ENCODE assay signal across 10 cellular contexts in genomic region chr7:151728286-151728660, GRCh38.
DNase-seq lines count a peak whose midpoint lies in the region; ATAC-seq and TF ChIP-seq lines count a peak whose summit lies in the region.
"Had no signal": no experiment of that assay in that cellular context is flagged by ENCODE, and none has a peak within 500 bp of the region (broad histone marks: within the 10 kb centered on the region; RNA-seq: fewer than 3 reads in every experiment).

No MANE protein-coding gene starts in this region.

- H3K9me3 Mint-ChIP-seq in stimulated activated naive CD8-positive, alpha-beta T cell treated with anti-CD3 and anti-CD28 coated beads, Interleukin-15, Interleukin-2, amounts not matched to agents 100 ng/mL and 50 ng/mL, for 24 hours = no peaks in the 10 kb centered on the region
- H3K9me3 Mint-ChIP-seq in brain (no peaks in the 10 kb centered on the region), nephron progenitor cell (no peaks in the 10 kb centered on the region)
- H3K9me3 Mint-ChIP-seq in T-helper 2 cell treated with Interferon-gamma antibody and Interleukin-4, amounts not matched to agents 5 μg/mL and 100 μg/mL, for 36 hours = no peaks in the 10 kb centered on the region
- no peaks in the 10 kb centered on the region for H3K9me3 Mint-ChIP-seq in effector memory CD8-positive, alpha-beta T cell

- no peak for DNase-seq in stimulated activated naive CD8-positive, alpha-beta T cell treated with anti-CD3 and anti-CD28 coated beads, Interleukin-15, Interleukin-2, amounts not matched to agents 100 U/mL and 50 U/mL, for 24 hours
- no peak for DNase-seq in nephron progenitor cell
- no peak for DNase-seq in T-helper 2 cell treated with Interferon-gamma antibody and Interleukin-4, amounts not matched to agents 5 μg/mL and 100 μg/mL, for 36 hours (ENCODE audit: low spot score)
- no peak for DNase-seq in effector memory CD8-positive, alpha-beta T cell
- DNase-seq in NCI-H1105 treated with DMSO at 0.1 percent for 48 hours (lab: John Stamatoyannopoulos, UW) = no peak
- no peak for DNase-seq in NCI-H1694 treated with DMSO at 0.1 percent for 48 hours (lab: John Stamatoyannopoulos, UW)
- DNase-seq: cortex of kidney, NCI-H2171 had no signal

- H3K36me3 Mint-ChIP-seq in stimulated activated naive CD8-positive, alpha-beta T cell treated with anti-CD3 and anti-CD28 coated beads, Interleukin-15, Interleukin-2, amounts not matched to agents 100 ng/mL and 50 ng/mL, for 24 hours (ENCODE audit: low read depth) = no peaks in the 10 kb centered on the region
- no peaks in the 10 kb centered on the region for H3K36me3 Mint-ChIP-seq in brain
- no peaks in the 10 kb centered on the region for H3K36me3 Mint-ChIP-seq in nephron progenitor cell (ENCODE audit: low read depth)
- H3K36me3 Mint-ChIP-seq in T-helper 2 cell treated with Interferon-gamma antibody and Interleukin-4, amounts not matched to agents 5 μg/mL and 100 μg/mL, for 36 hours (ENCODE audit: low read depth) = no peaks in the 10 kb centered on the region
- H3K36me3 Mint-ChIP-seq in effector memory CD8-positive, alpha-beta T cell (ENCODE audit: insufficient read depth) = peaks cover 6% of the 10 kb centered on the region

- H3K4me1 Mint-ChIP-seq in stimulated activated naive CD8-positive, alpha-beta T cell treated with anti-CD3 and anti-CD28 coated beads, Interleukin-15, Interleukin-2, amounts not matched to agents 100 ng/mL and 50 ng/mL, for 24 hours (ENCODE audit: low read depth) = peaks cover 28% of the 10 kb centered on the region
- H3K4me1 Mint-ChIP-seq in brain (peaks cover 77% of the 10 kb centered on the region), nephron progenitor cell (peaks cover 62% of the 10 kb centered on the region)
- no peaks in the 10 kb centered on the region for H3K4me1 Mint-ChIP-seq in T-helper 2 cell treated with Interferon-gamma antibody and Interleukin-4, amounts not matched to agents 5 μg/mL and 100 μg/mL, for 36 hours (ENCODE audit: low read depth)
- peaks cover 4 to 18% of the 10 kb centered on the region in 2 donors for H3K4me1 Mint-ChIP-seq in effector memory CD8-positive, alpha-beta T cell (ENCODE audit: low read depth in 2 of 2)

- no peaks in the 10 kb centered on the region for H3K27me3 Mint-ChIP-seq in stimulated activated naive CD8-positive, alpha-beta T cell treated with anti-CD3 and anti-CD28 coated beads, Interleukin-15, Interleukin-2, amounts not matched to agents 100 ng/mL and 50 ng/mL, for 24 hours
- H3K27me3 Mint-ChIP-seq in brain (peaks cover 5% of the 10 kb centered on the region), nephron progenitor cell (ENCODE audit: low read depth, poor library complexity) (peaks cover 7% of the 10 kb centered on the region)
- H3K27me3 Mint-ChIP-seq in T-helper 2 cell treated with Interferon-gamma antibody and Interleukin-4, amounts not matched to agents 5 μg/mL and 100 μg/mL, for 36 hours (ENCODE audit: low read depth) = no peaks in the 10 kb centered on the region
- no peaks in the 10 kb centered on the region for H3K27me3 Mint-ChIP-seq in effector memory CD8-positive, alpha-beta T cell

- no peak overlapping the region for H3K4me3 Mint-ChIP-seq in stimulated activated naive CD8-positive, alpha-beta T cell treated with anti-CD3 and anti-CD28 coated beads, Interleukin-15, Interleukin-2, amounts not matched to agents 100 ng/mL and 50 ng/mL, for 24 hours
- H3K4me3 Mint-ChIP-seq in brain = no peak overlapping the region
- H3K4me3 Mint-ChIP-seq in nephron progenitor cell = peak overlapping the region; percentile 17
- no peak overlapping the region for H3K4me3 Mint-ChIP-seq in T-helper 2 cell treated with Interferon-gamma antibody and Interleukin-4, amounts not matched to agents 5 μg/mL and 100 μg/mL, for 36 hours
- no peak overlapping the region for H3K4me3 Mint-ChIP-seq in effector memory CD8-positive, alpha-beta T cell

- peak overlapping the region; percentile 40 for H3K27ac Mint-ChIP-seq in stimulated activated naive CD8-positive, alpha-beta T cell treated with anti-CD3 and anti-CD28 coated beads, Interleukin-15, Interleukin-2, amounts not matched to agents 100 ng/mL and 50 ng/mL, for 24 hours
- peak overlapping the region in 3 of 5 experiments; percentile 4 to 34 (median 11) for H3K27ac Mint-ChIP-seq in brain
- no peak overlapping the region for H3K27ac Mint-ChIP-seq in nephron progenitor cell
- no peak overlapping the region for H3K27ac Mint-ChIP-seq in T-helper 2 cell treated with Interferon-gamma antibody and Interleukin-4, amounts not matched to agents 5 μg/mL and 100 μg/mL, for 36 hours
- peak overlapping the region in 1 of 2 donors; percentile 13 for H3K27ac Mint-ChIP-seq in effector memory CD8-positive, alpha-beta T cell

- ATAC-seq in stimulated activated naive CD8-positive, alpha-beta T cell treated with anti-CD3 and anti-CD28 coated beads, Interleukin-15, Interleukin-2, amounts not matched to agents 100 U/mL and 50 U/mL, for 24 hours = no peak
- ATAC-seq in effector memory CD8-positive, alpha-beta T cell (replicated peaks) = no peak

- TF ChIP-seq CTCF in brain (conservative IDR thresholded peaks at IDR 0.05) (no peak), nephron progenitor cell (IDR thresholded peaks at IDR 0.05) (no peak)

Comparison
In these comparisons a context has a peak if more than half of its experiments do, and no peak if none do; other contexts are left out.
1. H3K27ac Mint-ChIP-seq: peak in stimulated activated naive CD8-positive, alpha-beta T cell treated with anti-CD3 and anti-CD28 coated beads, Interleukin-15, Interleukin-2, amounts not matched to agents 100 ng/mL and 50 ng/mL, for 24 hours (single experiment) and brain (3 of 5); none in nephron progenitor cell (single experiment) and T-helper 2 cell treated with Interferon-gamma antibody and Interleukin-4, amounts not matched to agents 5 μg/mL and 100 μg/mL, for 36 hours (single experiment).